Comparison of ENCODE assay signal across 8 cellular contexts in genomic region chr11:126282742-126283591, GRCh38. TPM values are rescaled to one million over a fixed set of nuclear protein-coding genes. Genes with fewer than 3 reads are reported as not detected.
DNase-seq lines count a peak whose midpoint lies in the region; ATAC-seq and TF ChIP-seq lines count a peak whose summit lies in the region.

TIRAP (plus strand) TSS chr11:126283093; CDS start chr11:126290895, 7,802 bp downstream.

- H3K27ac ChIP-seq in Karpas-422 (ENCODE audit: low read length) = peak within 1 kb of the TSS; percentile 65
- H3K27ac ChIP-seq in SU-DHL-6 (ENCODE audit: low read depth, low read length) = peak within 1 kb of the TSS; percentile 37; the same call in 1 of the 2 replicates
- H3K27ac ChIP-seq in vagina = peak within 1 kb of the TSS; percentile 89

- H3K9ac ChIP-seq in Karpas-422 (ENCODE audit: low read length) = peak within 1 kb of the TSS; percentile 79
- H3K9ac ChIP-seq in SU-DHL-6 (ENCODE audit: low read length) = peak within 1 kb of the TSS; percentile 76

- H3K27ac Mint-ChIP-seq in activated naive CD8-positive, alpha-beta T cell treated with anti-CD3 and anti-CD28 coated beads, Interleukin-2, amount 10 ng/mL, durations not matched to agents 7 days and 5 days = peak within 1 kb of the TSS; percentile 98

- no peaks in the 10 kb centered on the region for H3K27me3 Mint-ChIP-seq in activated naive CD8-positive, alpha-beta T cell treated with anti-CD3 and anti-CD28 coated beads, Interleukin-2, amount 10 ng/mL, durations not matched to agents 7 days and 5 days

- peak in 1 of 2 donors; percentile 49 for TF ChIP-seq POLR2A in vagina (IDR thresholded peaks at IDR 0.05)

- POLR2A ChIA-PET in activated naive CD8-positive, alpha-beta T cell treated with anti-CD3 and anti-CD28 coated beads, Interleukin-2, amount 10 ng/mL, durations not matched to agents 7 days and 5 days (lab: Charles Lee) = interaction anchor here (0.7 to 4.9 kb wide), 9 partner anchors 10 to 396 kb away, joined by 3 to 52 read pairs (median 5); partner anchors contain the start of genes DCPS, FOXRED1, HYLS1 and SRPRA

- peak; percentile 65 for ATAC-seq in GM21717 (IDR thresholded peaks at IDR 0.05; ENCODE audit: unreplicated experiment)
- peak; percentile 78 for ATAC-seq in activated naive CD8-positive, alpha-beta T cell treated with anti-CD3 and anti-CD28 coated beads, Interleukin-2, amount 10 ng/mL, durations not matched to agents 7 days and 5 days (ENCODE audit: low read depth)
- ATAC-seq in omental fat pad (ENCODE audit: low FRiP score) = peak; percentile 91

- H3K4me1 ChIP-seq in Karpas-422 (ENCODE audit: low read length) (peaks cover 19% of the 10 kb centered on the region), vagina (peaks cover 25% of the 10 kb centered on the region)

- DNase-seq in Daoy (ENCODE audit: low read depth) = peak; percentile 68
- peak; percentile 70 for DNase-seq in Karpas-422
- DNase-seq in activated naive CD8-positive, alpha-beta T cell treated with anti-CD3 and anti-CD28 coated beads, Interleukin-2, amount 10 ng/mL, durations not matched to agents 7 days and 5 days = peak; percentile 80
- peak in 41 of 42 donors; percentile 40 to 82 (median 64) for DNase-seq in head of caudate nucleus
- peak; percentile 23 for DNase-seq in omental fat pad (ENCODE audit: low spot score)
- DNase-seq in vagina (ENCODE audit: extremely low spot score in 2 of 2) = no peak

- H3K9me3 ChIP-seq in Karpas-422 (ENCODE audit: low read length) (no peaks in the 10 kb centered on the region), SU-DHL-6 (ENCODE audit: insufficient read depth, low read length) (no peaks in the 10 kb centered on the region), vagina (no peaks in the 10 kb centered on the region)

- H3K36me3 ChIP-seq in Karpas-422 (ENCODE audit: insufficient read depth, low read length) (no peaks in the 10 kb centered on the region), SU-DHL-6 (ENCODE audit: low read length) (no peaks in the 10 kb centered on the region), vagina (peaks cover 0 to under 1% of the 10 kb centered on the region in 2 donors)

- H3K79me2 ChIP-seq in Karpas-422 (ENCODE audit: low read length) (peaks cover 8% of the 10 kb centered on the region; the same call in 1 of the 2 replicates), SU-DHL-6 (ENCODE audit: insufficient read depth, low read length) (no peaks in the 10 kb centered on the region)

- intact Hi-C loops in head of caudate nucleus (cut with DNase I) (no loop called here), vagina (cut with DNase I) (no loop called here)

- H3K4me2 ChIP-seq in Karpas-422 (ENCODE audit: low read depth, low read length, poor library complexity, severe bottlenecking) (peak within 1 kb of the TSS; percentile 86), SU-DHL-6 (ENCODE audit: low read depth, low read length, poor library complexity, severe bottlenecking) (peak within 1 kb of the TSS; percentile 68)

- H3K4me3 ChIP-seq in Karpas-422 (ENCODE audit: low read length) = peak within 1 kb of the TSS; percentile 86
- H3K4me3 ChIP-seq in SU-DHL-6 (ENCODE audit: insufficient read depth, low read length, poor library complexity, severe bottlenecking) = peak within 1 kb of the TSS; percentile 70
- peak within 1 kb of the TSS; percentile 81 to 86 for H3K4me3 ChIP-seq in vagina

- H4K20me1 ChIP-seq in Karpas-422 (ENCODE audit: insufficient read depth, low read depth, low read length) (no peaks in the 10 kb centered on the region), SU-DHL-6 (ENCODE audit: low read depth, low read length) (no peaks in the 10 kb centered on the region)

- H2AFZ ChIP-seq in Karpas-422 (ENCODE audit: low read length) = peak within 1 kb of the TSS; percentile 78; the same call in 1 of the 2 replicates
- peak within 1 kb of the TSS; percentile 89 for H2AFZ ChIP-seq in SU-DHL-6 (ENCODE audit: low read depth, low read length, severe bottlenecking)

- H3K36me3 Mint-ChIP-seq in activated naive CD8-positive, alpha-beta T cell treated with anti-CD3 and anti-CD28 coated beads, Interleukin-2, amount 10 ng/mL, durations not matched to agents 7 days and 5 days = peaks cover 16% of the 10 kb centered on the region

- H3K27me3 ChIP-seq in Karpas-422 (ENCODE audit: low read length) (no peaks in the 10 kb centered on the region), SU-DHL-6 (ENCODE audit: low read length) (no peaks in the 10 kb centered on the region), vagina (no peaks in the 10 kb centered on the region)

- peak within 1 kb of the TSS; percentile 98 for H3K4me3 Mint-ChIP-seq in activated naive CD8-positive, alpha-beta T cell treated with anti-CD3 and anti-CD28 coated beads, Interleukin-2, amount 10 ng/mL, durations not matched to agents 7 days and 5 days

- TF ChIP-seq CTCF in SU-DHL-6 (IDR thresholded peaks at IDR 0.05; ENCODE audit: insufficient read depth, low read length, poor library complexity, severe bottlenecking) = no peak
- TF ChIP-seq CTCF in omental fat pad (IDR thresholded peaks at IDR 0.05) = no peak
- no peak for TF ChIP-seq CTCF in vagina (IDR thresholded peaks at IDR 0.05)

- peaks cover 34% of the 10 kb centered on the region for H3K4me1 Mint-ChIP-seq in activated naive CD8-positive, alpha-beta T cell treated with anti-CD3 and anti-CD28 coated beads, Interleukin-2, amount 10 ng/mL, durations not matched to agents 7 days and 5 days

- H3K9me2 ChIP-seq in Karpas-422 (replicated peaks; ENCODE audit: insufficient read depth, low read length) (no peaks in the 10 kb centered on the region), SU-DHL-6 (replicated peaks; ENCODE audit: insufficient read depth, low read length) (no peaks in the 10 kb centered on the region)

- no peaks in the 10 kb centered on the region for H3F3A ChIP-seq in SU-DHL-6 (ENCODE audit: insufficient read depth)

- no peaks in the 10 kb centered on the region for H3K9me3 Mint-ChIP-seq in activated naive CD8-positive, alpha-beta T cell treated with anti-CD3 and anti-CD28 coated beads, Interleukin-2, amount 10 ng/mL, durations not matched to agents 7 days and 5 days

RNA-seq across cellular contexts. Expression of gene TIRAP, which starts in this region (rescaled TPM):
- 1.2 and 3.7 TPM in 2 replicates for total RNA-seq in Daoy (2014; rRNA removed; shearing (Covaris generic))
- total RNA-seq in Karpas-422 (2014; rRNA removed; shearing (Covaris generic); ENCODE audit: low replicate concordance) = 4.4 and 4.8 TPM in 2 replicates
- total RNA-seq in activated naive CD8-positive, alpha-beta T cell treated with anti-CD3 and anti-CD28 coated beads, Interleukin-2, amount 10 ng/mL, durations not matched to agents 7 days and 5 days = 10 to 100 TPM; 15.6 to 18.8 TPM
- total RNA-seq in omental fat pad (10 to 100 TPM in 1 of 4 donors, 1 to 10 TPM in 3; 6.0 to 17.0 (median 8.5) TPM), vagina (16.9 TPM)

Comparison
In these comparisons a context has a peak if more than half of its experiments do, and no peak if none do; other contexts are left out.
1. DNase-seq: peak in Daoy (single experiment), Karpas-422 (single experiment), activated naive CD8-positive, alpha-beta T cell treated with anti-CD3 and anti-CD28 coated beads, Interleukin-2, amount 10 ng/mL, durations not matched to agents 7 days and 5 days (single experiment), head of caudate nucleus (41 of 42) and omental fat pad (single experiment); none in vagina (0 of 2).
2. H3K27ac ChIP-seq: peak in every context shown above with its lines; median percentile 89 in vagina; 65 in Karpas-422; 37 in SU-DHL-6.
3. Peak in every context shown above with its lines, with median percentiles within 50 percentile points of each other: ATAC-seq and H3K4me3 ChIP-seq.